ENCODE assay signal across 24 cellular contexts in genomic region chr15:69434236-69434635, GRCh38. TPM values are rescaled to one million over a fixed set of nuclear protein-coding genes. Genes with fewer than 3 reads are reported as not detected.
DNase-seq lines count a peak whose midpoint lies in the region; ATAC-seq, FAIRE-seq and TF ChIP-seq lines count a peak whose summit lies in the region.
"Had no signal": no experiment of that assay in that cellular context is flagged by ENCODE, and none has a peak within 500 bp of the region (broad histone marks: within the 10 kb centered on the region; RNA-seq: fewer than 3 reads in every experiment).

No MANE protein-coding gene starts in this region.

- no peaks in the 10 kb centered on the region for H3K79me2 ChIP-seq in HepG2 (ENCODE audit: insufficient read depth, low read length)
- H3K79me2 ChIP-seq in K562 (ENCODE audit: control insufficient read depth, insufficient read depth, low read length) = no peaks in the 10 kb centered on the region

- intact Hi-C loops in HepG2 (cut with micrococcal nuclease; ENCODE audit: unreplicated experiment) = no loop called here
- intact Hi-C loops in right lobe of liver (cut with DNase I) = no loop called here
- intact Hi-C loops in K562 (cut with micrococcal nuclease) = no loop called here
- intact Hi-C loops in psoas muscle (cut with DNase I) = no loop called here

- H3K4me2 ChIP-seq in HepG2 (ENCODE audit: low read depth, low read length) (no peak overlapping the region), K562 (ENCODE audit: insufficient read depth, low read length) (no peak overlapping the region)
- H3K4me2 ChIP-seq: GM23338, PC-9 had no signal

- TF ChIP-seq EP300 in HepG2 (IDR thresholded peaks at IDR 0.05; ENCODE audit: low read depth in 2 of 2, low read length in 2 of 2) (no peak), HepG2 (CRISPR knock-in tag; IDR thresholded peaks at IDR 0.05; ENCODE audit: borderline replicate concordance) (no peak), K562 (IDR thresholded peaks at IDR 0.05; ENCODE audit: low read length) (no peak)

- CTCF ChIA-PET in HepG2 (lab: Yijun Ruan, JAX; ENCODE audit: low intra/inter-chr PET ratio, low total read pairs) (no interaction called here), K562 (lab: Yijun Ruan, JAX; ENCODE audit: low intra/inter-chr PET ratio) (no interaction called here)

- no peaks in the 10 kb centered on the region for H3K27me3 ChIP-seq in HepG2 (ENCODE audit: control insufficient read depth in 1 of 2, insufficient read depth in 2 of 2, low read length in 2 of 2)
- H3K27me3 ChIP-seq in right lobe of liver = no peaks in the 10 kb centered on the region
- H3K27me3 ChIP-seq in K562 (ENCODE audit: control insufficient read depth in 2 of 2, insufficient read depth in 2 of 2, low read length in 2 of 2) = no peaks in the 10 kb centered on the region
- no peaks in the 10 kb centered on the region for H3K27me3 ChIP-seq in psoas muscle (ENCODE audit: insufficient read depth in 3 of 3, low read length in 2 of 3)
- H3K27me3 ChIP-seq: MG63, SJCRH30 had no signal

- no peak for FAIRE-seq in HepG2 (lab: Jason Lieb, UNC)
- no peak for FAIRE-seq in K562 (lab: Jason Lieb, UNC)

- no peak for ATAC-seq in HepG2
- no peak for ATAC-seq in right lobe of liver
- no peak for ATAC-seq in K562
- no peak for ATAC-seq in psoas muscle
- ATAC-seq: GM23338, Right ventricle myocardium inferior, SK-N-SH treated with all-trans-retinoic acid at 6 μM for 48 hours had no signal

- 98% methylated on average over 5 of the region's 5 CpGs for WGBS in HepG2 (ENCODE audit: low lambda C conversion rate)
- 84% methylated on average over 5 of the region's 5 CpGs for WGBS in right lobe of liver (ENCODE audit: insufficient coverage, low coverage, low lambda C conversion rate, missing lambda C conversion rate)
- 95% methylated on average over 5 of the region's 5 CpGs for WGBS in K562 (ENCODE audit: insufficient coverage, low coverage, missing lambda C conversion rate)
- 94 to 97% (median 95%) methylated on average over 5 of the region's 5 CpGs for WGBS in psoas muscle, 3 donors

- TF ChIP-seq RAD21 in HepG2 (CRISPR knock-in tag; IDR thresholded peaks at IDR 0.05) = no peak
- TF ChIP-seq RAD21 in K562 (CRISPR knock-in tag; conservative IDR thresholded peaks at IDR 0.05 in 1 of 2, IDR thresholded peaks at IDR 0.05 in 1 of 2) = no peak

- POLR2A ChIA-PET in HepG2 (lab: Yijun Ruan, JAX) = no interaction called here
- POLR2A ChIA-PET in K562 (lab: Yijun Ruan, JAX) = interaction anchor here (5.8 kb wide), 1 partner anchor 18 kb away, joined by 50 read pairs; the partner anchor contains the start of gene RPLP1

- in situ Hi-C loops in HepG2 (cut with HindIII; ENCODE audit: extremely low pct_ligation_motif_present, low pct_unique_long_range_greater_than_20kb) (no loop called here), K562 (cut with MboI) (no loop called here)

- TF ChIP-seq POLR2A in HepG2 (IDR thresholded peaks at IDR 0.05; ENCODE audit: insufficient read depth in 1 of 2, low read depth in 2 of 2, low read length in 2 of 2) (no peak), right lobe of liver (IDR thresholded peaks at IDR 0.05) (no peak), K562 (conservative IDR thresholded peaks at IDR 0.05) (no peak)

- H4K20me1 ChIP-seq in HepG2 (ENCODE audit: insufficient read depth, low read length) = no peaks in the 10 kb centered on the region
- no peaks in the 10 kb centered on the region for H4K20me1 ChIP-seq in K562 (replicated peaks; ENCODE audit: control insufficient read depth, insufficient read depth, low read length)

- H3K4me3 ChIP-seq in HepG2 (replicated peaks in 1 of 3; ENCODE audit: insufficient read depth in 1 of 3, low read depth in 2 of 3, low read length in 3 of 3) = no peak overlapping the region
- H3K4me3 ChIP-seq in right lobe of liver = no peak overlapping the region
- H3K4me3 ChIP-seq in K562 = no peak overlapping the region
- no peak overlapping the region for H3K4me3 ChIP-seq in psoas muscle
- H3K4me3 ChIP-seq: GM23338, MG63, PC-9, SJCRH30 had no signal

- H3K9ac ChIP-seq in HepG2 (ENCODE audit: insufficient read depth, low read depth, low read length) (no peak overlapping the region), K562 (ENCODE audit: insufficient read depth in 1 of 2, low read depth in 2 of 2, low read length in 2 of 2) (no peak overlapping the region)

- BruUV-seq in HepG2 (replicated peaks; lab: Mats Ljungman, UMichigan) = no TSS peak
- BruUV-seq in K562 (replicated peaks; lab: Mats Ljungman, UMichigan) = no TSS peak

- H2AFZ ChIP-seq in HepG2 (ENCODE audit: low read length) (no peak overlapping the region), K562 (ENCODE audit: low read depth, low read length) (no peak overlapping the region)
- H2AFZ ChIP-seq: GM23338, PC-9 had no signal

- H3K27ac ChIP-seq in HepG2 (ENCODE audit: extremely low read length, insufficient read depth, low read length) = no peak overlapping the region
- no peak overlapping the region for H3K27ac ChIP-seq in right lobe of liver
- no peak overlapping the region for H3K27ac ChIP-seq in K562 (ENCODE audit: extremely low read depth, low read depth, low read length)
- no peak overlapping the region for H3K27ac ChIP-seq in psoas muscle
- H3K27ac ChIP-seq: 22Rv1, PC-9, SJCRH30 had no signal

- no peaks in the 10 kb centered on the region for H3K9me1 ChIP-seq in K562 (ENCODE audit: control insufficient read depth, insufficient read depth, low read length)

- TF ChIP-seq CTCF in HepG2 (CRISPR knock-in tag; IDR thresholded peaks at IDR 0.05) (no peak), right lobe of liver (IDR thresholded peaks at IDR 0.05) (no peak), K562 (IDR thresholded peaks at IDR 0.05 in 2 of 3, conservative IDR thresholded peaks at IDR 0.05 in 1 of 3; ENCODE audit: insufficient read depth in 2 of 3, low read depth in 1 of 3, low read length in 3 of 3) (no peak), psoas muscle (IDR thresholded peaks at IDR 0.05) (no peak)

- H3K36me3 ChIP-seq in HepG2 (replicated peaks in 1 of 2; ENCODE audit: control insufficient read depth in 1 of 2, insufficient read depth in 2 of 2, low read length in 2 of 2) = peaks cover 13 to 58% of the 10 kb centered on the region in 2 experiments
- no peaks in the 10 kb centered on the region for H3K36me3 ChIP-seq in right lobe of liver
- H3K36me3 ChIP-seq in K562 (ENCODE audit: control insufficient read depth, insufficient read depth, low read length) = peaks cover 93% of the 10 kb centered on the region
- H3K36me3 ChIP-seq in psoas muscle (ENCODE audit: insufficient read depth in 1 of 2, low read depth in 1 of 2) = no peaks in the 10 kb centered on the region

- no peaks in the 10 kb centered on the region for H3K9me3 ChIP-seq in HepG2 (ENCODE audit: low read length)
- H3K9me3 ChIP-seq in right lobe of liver = no peaks in the 10 kb centered on the region
- H3K9me3 ChIP-seq in K562 (replicated peaks; ENCODE audit: control insufficient read depth, insufficient read depth, low read depth, low read length) = no peaks in the 10 kb centered on the region
- no peaks in the 10 kb centered on the region for H3K9me3 ChIP-seq in psoas muscle
- H3K9me3 ChIP-seq: MG63, SJCRH30 had no signal

- H3K4me1 ChIP-seq in HepG2 (ENCODE audit: insufficient read depth, low read length) = no peaks in the 10 kb centered on the region
- no peaks in the 10 kb centered on the region for H3K4me1 ChIP-seq in right lobe of liver
- no peaks in the 10 kb centered on the region for H3K4me1 ChIP-seq in K562 (replicated peaks in 1 of 2; ENCODE audit: control insufficient read depth in 2 of 2, insufficient read depth in 2 of 2, low read length in 2 of 2)
- no peaks in the 10 kb centered on the region for H3K4me1 ChIP-seq in psoas muscle
- H3K4me1 ChIP-seq: SJCRH30 had no signal

- DNase-seq in HepG2 (ENCODE audit: low spot score) = no peak
- DNase-seq in right lobe of liver = no peak
- DNase-seq in K562 (ENCODE audit: extremely low read depth in 1 of 4, low spot score in 3 of 4) = no peak
- DNase-seq in renal cortical epithelial cell (ENCODE audit: low read depth) = peak; percentile 47
- DNase-seq in psoas muscle = no peak
- no peak for DNase-seq in NCI-H2029 (lab: John Stamatoyannopoulos, UW)
- DNase-seq in activated CD4-positive, alpha-beta T cell treated with anti-CD3 and anti-CD28 coated beads for 48 hours = no peak
- DNase-seq: ACHN, Calu3, DMS79 treated with DMSO at 0.1 percent for 48 hours, H9, KBM-7, MG63, NCI-H1105 treated with DMSO at 0.1 percent for 48 hours, NCI-H146, NCI-H1930, NCI-H446 treated with DMSO at 0.1 percent for 48 hours, NCI-H526 treated with DMSO at 0.1 percent for 48 hours, PC-9, SJCRH30 had no signal

RNA-seq across cellular contexts. Expression of gene RPLP1, which starts 18.4 kb away (rescaled TPM):
- total RNA-seq in HepG2 (2016; rRNA removed; fragmentation: Illumina TruSeq; extraction: Trizol) = 797 and 817 TPM in 2 replicates
- total RNA-seq in HepG2 (2016; cell fraction: cytosol; rRNA removed; fragmentation: Illumina TruSeq; extraction: Trizol; ENCODE audit: low read depth) = 2,715 and 2,875 TPM in 2 replicates
- total RNA-seq in HepG2 (2016; cell fraction: insoluble cytoplasmic fraction; rRNA removed; fragmentation: Illumina TruSeq; extraction: Trizol) = 770 and 847 TPM in 2 replicates
- 2,691 and 2,904 TPM in 2 replicates for total RNA-seq in HepG2 (2016; cell fraction: membrane; rRNA removed; fragmentation: Illumina TruSeq; extraction: Trizol)
- total RNA-seq in HepG2 (2016; cell fraction: nucleus; rRNA removed; fragmentation: Illumina TruSeq; extraction: Trizol) = 376 and 425 TPM in 2 replicates
- 929 and 1,118 TPM in 2 replicates for polyA plus RNA-seq in HepG2 (2011; rRNA removed)
- polyA plus RNA-seq in HepG2 (2011; cell fraction: cytosol; rRNA removed) = 1,248 and 1,609 TPM in 2 replicates
- polyA plus RNA-seq in HepG2 (2011; cell fraction: nucleus; rRNA removed) = 481 and 511 TPM in 2 replicates
- polyA plus RNA-seq in HepG2 (2012) = 1,800 and 1,929 TPM in 2 replicates
- polyA plus RNA-seq in HepG2 (2016; cell fraction: cytosol; fragmentation: Illumina TruSeq; extraction: Trizol; ENCODE audit: low read depth) = 7,466 and 8,712 TPM in 2 replicates
- polyA plus RNA-seq in HepG2 (2016; cell fraction: insoluble cytoplasmic fraction; fragmentation: Illumina TruSeq; extraction: Trizol; ENCODE audit: low read depth) = 1,627 and 1,657 TPM in 2 replicates
- polyA plus RNA-seq in HepG2 (2016; cell fraction: membrane; fragmentation: Illumina TruSeq; extraction: Trizol; ENCODE audit: low read depth) = 6,180 and 6,214 TPM in 2 replicates
- 1,328 and 1,370 TPM in 2 replicates for polyA plus RNA-seq in HepG2 (2016; cell fraction: nucleus; fragmentation: Illumina TruSeq; extraction: Trizol; ENCODE audit: insufficient read depth, low read depth)
- 1,160 and 1,197 TPM in 2 replicates for polyA minus RNA-seq in HepG2 (2011; rRNA and poly(A)+ RNA removed; ENCODE audit: low replicate concordance)
- polyA minus RNA-seq in HepG2 (2011; cell fraction: cytosol; rRNA and poly(A)+ RNA removed) = 1,916 and 2,042 TPM in 2 replicates
- polyA minus RNA-seq in HepG2 (2011; cell fraction: nucleus; rRNA and poly(A)+ RNA removed) = 190 and 217 TPM in 2 replicates
- 100 to 1,000 TPM; 164 to 536 (median 471) TPM for total RNA-seq in right lobe of liver
- total RNA-seq in K562 (2011; cell fraction: chromatin; rRNA removed; ENCODE audit: low replicate concordance) = 174 and 228 TPM in 2 replicates
- 391 and 425 TPM in 2 replicates for total RNA-seq in K562 (2011; cell fraction: nucleolus; rRNA removed)
- total RNA-seq in K562 (2011; cell fraction: nucleoplasm; rRNA removed) = 447 and 925 TPM in 2 replicates
- 529 and 1,012 TPM in 2 replicates for total RNA-seq in K562 (2014; rRNA removed)
- 75.0 and 76.3 TPM in 2 replicates for total RNA-seq in K562 (2014; rRNA removed; fragmentation: Illumina TruSeq; extraction: Trizol)
- total RNA-seq in K562 (2015; rRNA removed; fragmentation: Illumina TruSeq; extraction: Trizol) = 348 and 354 TPM in 2 replicates
- 2,904 and 3,053 TPM in 2 replicates for total RNA-seq in K562 (2021)
- 847 and 1,576 TPM in 2 replicates for polyA plus RNA-seq in K562 (2011; rRNA removed)
- 1,671 and 2,235 TPM in 2 replicates for polyA plus RNA-seq in K562 (2011; cell fraction: cytosol; rRNA removed)
- 951 and 1,033 TPM in 2 replicates for polyA plus RNA-seq in K562 (2011; cell fraction: nucleus; rRNA removed)
- polyA plus RNA-seq in K562 (2012) = 3,121 and 3,201 TPM in 2 replicates
- polyA plus RNA-seq in K562 (2014; fragmentation: Illumina TruSeq; extraction: Trizol) = 629 and 1,170 TPM in 2 replicates
- polyA plus RNA-seq in K562 (2014; fragmentation: Nextera tagmentation; extraction: Ambion mirVana) = 1,000 to 10,000 TPM; 2,333 to 2,378 TPM
- polyA plus RNA-seq in K562 (2014; rRNA removed) = 1,119 and 1,211 TPM in 2 replicates
- polyA minus RNA-seq in K562 (2011; rRNA and poly(A)+ RNA removed) = 279 and 315 TPM in 2 replicates
- 3,516 and 4,843 TPM in 2 replicates for polyA minus RNA-seq in K562 (2011; cell fraction: cytosol; rRNA and poly(A)+ RNA removed)
- polyA minus RNA-seq in K562 (2011; cell fraction: nucleus; rRNA and poly(A)+ RNA removed) = 192 and 341 TPM in 2 replicates
- 25.3 and 46.9 TPM in 2 replicates for total RNA-seq in renal cortical epithelial cell
- 1,000 to 10,000 TPM; 1,471 to 2,300 (median 1,863) TPM for total RNA-seq in psoas muscle
- 1,000 to 10,000 TPM; 1,956 to 2,538 (median 2,265) TPM for polyA plus RNA-seq in psoas muscle

RNA-seq across cellular contexts. Expression of gene KIF23, which starts 20.1 kb away (rescaled TPM):
- total RNA-seq in HepG2 (2016; rRNA removed; fragmentation: Illumina TruSeq; extraction: Trizol) (38.1 and 51.2 TPM in 2 replicates), right lobe of liver (1 to 10 TPM in 4 of 6 experiments, under 1 TPM in 2; 0.09 to 2.2 (median 1.2) TPM), K562 (2014; rRNA removed) (39.3 and 39.8 TPM in 2 replicates), K562 (2014; rRNA removed; fragmentation: Illumina TruSeq; extraction: Trizol) (58.2 and 63.5 TPM in 2 replicates), K562 (2015; rRNA removed; fragmentation: Illumina TruSeq; extraction: Trizol) (52.2 and 55.4 TPM in 2 replicates), K562 (2021) (37.9 and 41.9 TPM in 2 replicates), renal cortical epithelial cell (5.8 and 30.4 TPM in 2 replicates), psoas muscle (under 1 TPM in 3 of 4 donors, not detected in 1; 0.25 to 0.69 (median 0.46) TPM)
- 25.1 and 27.8 TPM in 2 replicates for total RNA-seq in HepG2 (2016; cell fraction: cytosol; rRNA removed; fragmentation: Illumina TruSeq; extraction: Trizol; ENCODE audit: low read depth)
- total RNA-seq in HepG2 (2016; cell fraction: insoluble cytoplasmic fraction; rRNA removed; fragmentation: Illumina TruSeq; extraction: Trizol) = 36.6 and 47.8 TPM in 2 replicates
- total RNA-seq in HepG2 (2016; cell fraction: membrane; rRNA removed; fragmentation: Illumina TruSeq; extraction: Trizol) = 11.1 and 11.6 TPM in 2 replicates
- 35.8 and 39.8 TPM in 2 replicates for total RNA-seq in HepG2 (2016; cell fraction: nucleus; rRNA removed; fragmentation: Illumina TruSeq; extraction: Trizol)
- polyA plus RNA-seq in HepG2 (2011; rRNA removed) (8.4 and 11.3 TPM in 2 replicates), K562 (2011; rRNA removed) (35.0 and 36.6 TPM in 2 replicates), K562 (2014; fragmentation: Illumina TruSeq; extraction: Trizol) (45.4 and 51.0 TPM in 2 replicates), K562 (2014; fragmentation: Nextera tagmentation; extraction: Ambion mirVana) (10 to 100 TPM; 29.4 to 45.7 TPM), K562 (2014; rRNA removed) (30.1 and 37.1 TPM in 2 replicates), psoas muscle (under 1 TPM; 0.04 to 0.56 (median 0.35) TPM)
- 3.8 and 5.7 TPM in 2 replicates for polyA plus RNA-seq in HepG2 (2011; cell fraction: cytosol; rRNA removed)
- 18.6 and 25.3 TPM in 2 replicates for polyA plus RNA-seq in HepG2 (2011; cell fraction: nucleus; rRNA removed)
- polyA plus RNA-seq in HepG2 (2012) = 6.7 and 12.1 TPM in 2 replicates
- polyA plus RNA-seq in HepG2 (2016; cell fraction: cytosol; fragmentation: Illumina TruSeq; extraction: Trizol; ENCODE audit: low read depth) = 1.1 and 1.3 TPM in 2 replicates
- polyA plus RNA-seq in HepG2 (2016; cell fraction: insoluble cytoplasmic fraction; fragmentation: Illumina TruSeq; extraction: Trizol; ENCODE audit: low read depth) = 41.4 and 46.9 TPM in 2 replicates
- 2.8 and 3.7 TPM in 2 replicates for polyA plus RNA-seq in HepG2 (2016; cell fraction: membrane; fragmentation: Illumina TruSeq; extraction: Trizol; ENCODE audit: low read depth)
- polyA plus RNA-seq in HepG2 (2016; cell fraction: nucleus; fragmentation: Illumina TruSeq; extraction: Trizol; ENCODE audit: insufficient read depth, low read depth) = 51.9 and 52.6 TPM in 2 replicates
- polyA minus RNA-seq in HepG2 (2011; rRNA and poly(A)+ RNA removed; ENCODE audit: low replicate concordance) = 9.4 and 66.2 TPM in 2 replicates
- 5.4 and 6.8 TPM in 2 replicates for polyA minus RNA-seq in HepG2 (2011; cell fraction: cytosol; rRNA and poly(A)+ RNA removed)
- polyA minus RNA-seq in HepG2 (2011; cell fraction: nucleus; rRNA and poly(A)+ RNA removed) = 19.5 and 25.9 TPM in 2 replicates
- total RNA-seq in K562 (2011; cell fraction: chromatin; rRNA removed; ENCODE audit: low replicate concordance) = 60.1 and 168 TPM in 2 replicates
- total RNA-seq in K562 (2011; cell fraction: nucleolus; rRNA removed) = 19.8 and 33.3 TPM in 2 replicates
- total RNA-seq in K562 (2011; cell fraction: nucleoplasm; rRNA removed) = 58.6 and 62.3 TPM in 2 replicates
- 6.5 and 16.8 TPM in 2 replicates for polyA plus RNA-seq in K562 (2011; cell fraction: cytosol; rRNA removed)
- polyA plus RNA-seq in K562 (2011; cell fraction: nucleus; rRNA removed) = 98.6 and 163 TPM in 2 replicates
- polyA plus RNA-seq in K562 (2012) = 25.8 and 35.5 TPM in 2 replicates
- 66.2 and 68.8 TPM in 2 replicates for polyA minus RNA-seq in K562 (2011; rRNA and poly(A)+ RNA removed)
- polyA minus RNA-seq in K562 (2011; cell fraction: cytosol; rRNA and poly(A)+ RNA removed) = 20.0 and 25.1 TPM in 2 replicates
- 34.1 and 63.0 TPM in 2 replicates for polyA minus RNA-seq in K562 (2011; cell fraction: nucleus; rRNA and poly(A)+ RNA removed)

Comparison
In these comparisons a context has a peak if more than half of its experiments do, and no peak if none do; other contexts are left out.
1. Of the 241 proteins assayed by ChIP-seq in both HepG2 and K562: peak only in HepG2: none; only in K562: none; in both: CEBPB; in neither: 239; mixed calls (peak in some experiments, not most) for 1.